Comparison of ENCODE assay signal across 18 cellular contexts in the genomic region with DNA sequence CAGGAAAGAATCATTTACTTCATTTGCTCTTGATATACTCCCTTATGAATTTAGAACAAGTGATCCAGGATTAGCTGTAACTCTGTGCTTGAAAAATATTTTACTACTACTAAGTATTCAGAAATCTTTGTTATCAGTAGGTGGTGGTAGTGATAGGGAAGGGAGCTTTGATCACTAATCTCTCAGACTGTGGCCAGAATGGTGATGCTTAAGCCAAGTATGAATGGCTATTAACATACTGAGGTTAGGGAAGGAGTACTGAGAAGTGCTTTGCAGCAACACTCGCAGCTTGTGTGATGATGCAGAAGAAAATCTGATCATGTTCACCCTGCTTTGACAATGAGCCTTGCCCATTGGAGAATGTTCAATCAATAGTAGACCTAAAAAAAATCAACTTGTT. TPM values are rescaled to one million over a fixed set of nuclear protein-coding genes. Genes with fewer than 3 reads are reported as not detected.
DNase-seq lines count a peak whose midpoint lies in the region; ATAC-seq and TF ChIP-seq lines count a peak whose summit lies in the region.
"Had no signal": no experiment of that assay in that cellular context is flagged by ENCODE, and none has a peak within 500 bp of the region (broad histone marks: within the 10 kb centered on the region; RNA-seq: fewer than 3 reads in every experiment).

No MANE protein-coding gene starts in this region.

- no peaks in the 10 kb centered on the region for H3K27me3 Mint-ChIP-seq in activated T-cell treated with anti-CD3 and anti-CD28 coated beads, Interleukin-2, amount 50 U/mL, for 72 hours (ENCODE audit: low read depth)
- no peaks in the 10 kb centered on the region for H3K27me3 Mint-ChIP-seq in activated T-cell treated with anti-CD3 and anti-CD28 coated beads, Interleukin-2, amount 50 U/mL, for 4 hours (ENCODE audit: low read depth)
- H3K27me3 Mint-ChIP-seq in naive thymus-derived CD4-positive, alpha-beta T cell = no peaks in the 10 kb centered on the region

- 79 to 86% methylated on average over 1 of the region's 1 CpG for WGBS in body of pancreas, 2 donors

- H3K27me3 ChIP-seq in naive thymus-derived CD4-positive, alpha-beta T cell (ENCODE audit: control insufficient read depth in 2 of 2, insufficient read depth in 2 of 2, low read length in 2 of 2) = no peaks in the 10 kb centered on the region
- H3K27me3 ChIP-seq in subcutaneous abdominal adipose tissue (ENCODE audit: control insufficient read depth in 5 of 5, insufficient read depth in 4 of 5, low read length in 5 of 5) = no peaks in the 10 kb centered on the region
- H3K27me3 ChIP-seq in body of pancreas = no peaks in the 10 kb centered on the region
- H3K27me3 ChIP-seq: stomach, uterus had no signal

- no peaks in the 10 kb centered on the region for H3K4me1 ChIP-seq in naive thymus-derived CD4-positive, alpha-beta T cell (ENCODE audit: control insufficient read depth in 2 of 2, insufficient read depth in 2 of 2, low read length in 2 of 2)
- H3K4me1 ChIP-seq in subcutaneous abdominal adipose tissue (ENCODE audit: control insufficient read depth in 5 of 5, insufficient read depth in 5 of 5, low read length in 5 of 5) = peaks cover 14 to 63% (median 47%) of the 10 kb centered on the region in 5 donors
- no peaks in the 10 kb centered on the region for H3K4me1 ChIP-seq in body of pancreas
- H3K4me1 ChIP-seq: uterus had no signal

- no peak for ATAC-seq in activated T-cell treated with anti-CD3 and anti-CD28 coated beads, Interleukin-2, amount 50 U/mL, for 72 hours (replicated peaks in 1 of 2)
- no peak for ATAC-seq in activated T-cell treated with anti-CD3 and anti-CD28 coated beads, Interleukin-2, amount 50 U/mL, for 4 hours
- ATAC-seq in naive thymus-derived CD4-positive, alpha-beta T cell = no peak
- ATAC-seq in body of pancreas = no peak
- ATAC-seq: esophagus mucosa had no signal

- no peak for TF ChIP-seq CTCF in body of pancreas (IDR thresholded peaks at IDR 0.05)
- no peak for TF ChIP-seq CTCF in RWPE1 (conservative IDR thresholded peaks at IDR 0.05; ENCODE audit: low read depth)

- H3K4me3 Mint-ChIP-seq in activated T-cell treated with anti-CD3 and anti-CD28 coated beads, Interleukin-2, amount 50 U/mL, for 72 hours = no peak overlapping the region
- H3K4me3 Mint-ChIP-seq in activated T-cell treated with anti-CD3 and anti-CD28 coated beads, Interleukin-2, amount 50 U/mL, for 4 hours = no peak overlapping the region
- no peak overlapping the region for H3K4me3 Mint-ChIP-seq in naive thymus-derived CD4-positive, alpha-beta T cell
- H3K4me3 Mint-ChIP-seq: activated T-helper 1 cell treated with anti-CD3 and anti-CD28 coated beads, Interleukin-12 subunit alpha, Interleukin-12 subunit beta, Interleukin-2, Interleukin-4 antibody, amounts not matched to agents 30 ng/mL and 10 ng/mL and 1 ng/mL, durations not matched to agents 14 hours and 24 hours and 36 hours had no signal

- H3K9ac ChIP-seq in subcutaneous abdominal adipose tissue (ENCODE audit: low read length in 5 of 5) = peak overlapping the region in 1 of 5 donors; percentile 19

- POLR2A ChIA-PET in naive thymus-derived CD4-positive, alpha-beta T cell (lab: Charles Lee) = no interaction called here
- POLR2A ChIA-PET in RWPE1 (lab: Yijun Ruan, JAX; ENCODE audit: low non-redundant PET) = no interaction called here

- no peak for DNase-seq in activated T-cell treated with anti-CD3 and anti-CD28 coated beads, Interleukin-2, amount 50 U/mL, for 72 hours
- no peak for DNase-seq in activated T-cell treated with anti-CD3 and anti-CD28 coated beads, Interleukin-2, amount 50 U/mL, for 4 hours
- DNase-seq in astrocyte of the hippocampus (ENCODE audit: low read depth, low spot score) (peak; percentile 60), body of pancreas (no peak), COLO668 (lab: John Stamatoyannopoulos, UW; ENCODE audit: unreplicated experiment) (no peak), RWPE1 (ENCODE audit: low spot score) (no peak)
- no peak for DNase-seq in naive thymus-derived CD4-positive, alpha-beta T cell
- DNase-seq: activated CD4-positive, CD25-positive, alpha-beta regulatory T cell; caudate nucleus; H7; left ventricle myocardium superior; NCI-H146; NCI-H2171 treated with DMSO at 0.1 percent for 48 hours; stomach; uterus had no signal

- H3K27ac Mint-ChIP-seq in activated T-cell treated with anti-CD3 and anti-CD28 coated beads, Interleukin-2, amount 50 U/mL, for 72 hours = peak overlapping the region; percentile 78
- peak overlapping the region in 5 of 9 donors; percentile 2 to 56 (median 36) for H3K27ac Mint-ChIP-seq in naive thymus-derived CD4-positive, alpha-beta T cell
- H3K27ac Mint-ChIP-seq: activated T-helper 1 cell treated with anti-CD3 and anti-CD28 coated beads, Interleukin-12 subunit alpha, Interleukin-12 subunit beta, Interleukin-2, Interleukin-4 antibody, amounts not matched to agents 30 ng/mL and 10 ng/mL and 1 ng/mL, durations not matched to agents 14 hours and 24 hours and 36 hours had no signal

- H3K4me1 Mint-ChIP-seq in activated T-cell treated with anti-CD3 and anti-CD28 coated beads, Interleukin-2, amount 50 U/mL, for 72 hours (ENCODE audit: low read depth) = peaks cover 32% of the 10 kb centered on the region
- peaks cover 2% of the 10 kb centered on the region for H3K4me1 Mint-ChIP-seq in activated T-cell treated with anti-CD3 and anti-CD28 coated beads, Interleukin-2, amount 50 U/mL, for 4 hours (ENCODE audit: low read depth)
- H3K4me1 Mint-ChIP-seq in naive thymus-derived CD4-positive, alpha-beta T cell = peaks cover 0 to 12% (median 5%) of the 10 kb centered on the region in 7 donors

- H3K4me3 ChIP-seq in naive thymus-derived CD4-positive, alpha-beta T cell (ENCODE audit: low read length) = no peak overlapping the region
- H3K4me3 ChIP-seq in subcutaneous abdominal adipose tissue (ENCODE audit: low read depth in 1 of 5, low read length in 5 of 5) = no peak overlapping the region
- no peak overlapping the region for H3K4me3 ChIP-seq in body of pancreas
- H3K4me3 ChIP-seq: stomach, uterus had no signal

- peaks cover 7 to 27% of the 10 kb centered on the region in 2 donors for H3K36me3 Mint-ChIP-seq in activated T-cell treated with anti-CD3 and anti-CD28 coated beads, Interleukin-2, amount 50 U/mL, for 72 hours (ENCODE audit: insufficient read depth in 2 of 2)
- H3K36me3 Mint-ChIP-seq in activated T-cell treated with anti-CD3 and anti-CD28 coated beads, Interleukin-2, amount 50 U/mL, for 4 hours (ENCODE audit: insufficient read depth) = peaks cover 46% of the 10 kb centered on the region
- peaks cover 11 to 53% (median 41%) of the 10 kb centered on the region in 5 donors for H3K36me3 Mint-ChIP-seq in naive thymus-derived CD4-positive, alpha-beta T cell

- H3K27ac ChIP-seq in naive thymus-derived CD4-positive, alpha-beta T cell (ENCODE audit: low read depth, low read length) = no peak overlapping the region
- H3K27ac ChIP-seq in subcutaneous abdominal adipose tissue (ENCODE audit: low read depth, low read length) = peak overlapping the region; percentile 63
- no peak overlapping the region for H3K27ac ChIP-seq in body of pancreas
- H3K27ac ChIP-seq in RWPE1 = no peak overlapping the region
- H3K27ac ChIP-seq: uterus had no signal

- no peaks in the 10 kb centered on the region for H3K9me3 Mint-ChIP-seq in activated T-cell treated with anti-CD3 and anti-CD28 coated beads, Interleukin-2, amount 50 U/mL, for 72 hours
- no peaks in the 10 kb centered on the region for H3K9me3 Mint-ChIP-seq in activated T-cell treated with anti-CD3 and anti-CD28 coated beads, Interleukin-2, amount 50 U/mL, for 4 hours
- H3K9me3 Mint-ChIP-seq in naive thymus-derived CD4-positive, alpha-beta T cell = no peaks in the 10 kb centered on the region
- H3K9me3 Mint-ChIP-seq: activated T-helper 1 cell treated with anti-CD3 and anti-CD28 coated beads, Interleukin-12 subunit alpha, Interleukin-12 subunit beta, Interleukin-2, Interleukin-4 antibody, amounts not matched to agents 30 ng/mL and 10 ng/mL and 1 ng/mL, durations not matched to agents 14 hours and 24 hours and 36 hours had no signal

- intact Hi-C loops in naive thymus-derived CD4-positive, alpha-beta T cell (cut with micrococcal nuclease) = no loop called here
- intact Hi-C loops in body of pancreas (cut with DNase I) = no loop called here

- peaks cover 6 to 87% (median 11%) of the 10 kb centered on the region in 3 experiments for H3K36me3 ChIP-seq in naive thymus-derived CD4-positive, alpha-beta T cell (ENCODE audit: control insufficient read depth in 2 of 3, insufficient read depth in 3 of 3, low read length in 3 of 3)
- H3K36me3 ChIP-seq in subcutaneous abdominal adipose tissue (ENCODE audit: control insufficient read depth in 5 of 5, insufficient read depth in 5 of 5, low read length in 5 of 5) (peaks cover 42 to 83% (median 76%) of the 10 kb centered on the region in 5 donors), body of pancreas (replicated peaks in 1 of 2; ENCODE audit: insufficient read depth in 1 of 2, low read depth in 2 of 2) (peaks cover 4 to 30% of the 10 kb centered on the region in 2 donors)
- H3K36me3 ChIP-seq: uterus had no signal

- H3K9me3 ChIP-seq in naive thymus-derived CD4-positive, alpha-beta T cell (ENCODE audit: control insufficient read depth in 2 of 3, low read length in 3 of 3) = no peaks in the 10 kb centered on the region
- H3K9me3 ChIP-seq in subcutaneous abdominal adipose tissue (ENCODE audit: control insufficient read depth in 5 of 5, low read length in 5 of 5) = no peaks in the 10 kb centered on the region
- no peaks in the 10 kb centered on the region for H3K9me3 ChIP-seq in body of pancreas
- H3K9me3 ChIP-seq: stomach, uterus had no signal

- no peak for TF ChIP-seq POLR2A in body of pancreas (IDR thresholded peaks at IDR 0.05)

- CTCF ChIA-PET in naive thymus-derived CD4-positive, alpha-beta T cell (lab: Charles Lee) = interaction anchor here (1.0 kb wide), 1 partner anchor 17 kb away, joined by 3 read pairs; no protein-coding TSS in a partner anchor
- CTCF ChIA-PET in RWPE1 (lab: Yijun Ruan, JAX) = no interaction called here

RNA-seq across cellular contexts. Expression of a gene that starts 29.3 kb away (rescaled TPM):
- 10 to 100 TPM; 49.2 to 50.4 TPM for total RNA-seq in activated T-cell treated with anti-CD3 and anti-CD28 coated beads, Interleukin-2, amount 50 U/mL, for 72 hours
- 10 to 100 TPM; 49.8 to 56.7 (median 52.5) TPM for total RNA-seq in activated T-cell treated with anti-CD3 and anti-CD28 coated beads, Interleukin-2, amount 50 U/mL, for 4 hours
- 10 to 100 TPM; 21.8 to 49.3 (median 31.3) TPM for total RNA-seq in naive thymus-derived CD4-positive, alpha-beta T cell
- 10 to 100 TPM; 24.8 to 34.5 TPM for polyA plus RNA-seq in naive thymus-derived CD4-positive, alpha-beta T cell
- total RNA-seq in body of pancreas = 10 to 100 TPM in 1 of 2 donors, 1 to 10 TPM in 1; 7.9 to 17.1 TPM

RNA-seq across cellular contexts. Expression of a gene that starts 29.7 kb away (rescaled TPM):
- 10 to 100 TPM; 56.2 to 60.0 TPM for total RNA-seq in activated T-cell treated with anti-CD3 and anti-CD28 coated beads, Interleukin-2, amount 50 U/mL, for 72 hours
- total RNA-seq in activated T-cell treated with anti-CD3 and anti-CD28 coated beads, Interleukin-2, amount 50 U/mL, for 4 hours = 10 to 100 TPM; 49.7 to 56.8 (median 56.2) TPM
- 10 to 100 TPM; 20.7 to 32.6 (median 25.0) TPM for total RNA-seq in naive thymus-derived CD4-positive, alpha-beta T cell
- 10 to 100 TPM; 37.1 to 43.8 TPM for polyA plus RNA-seq in naive thymus-derived CD4-positive, alpha-beta T cell
- 10 to 100 TPM; 12.9 to 18.7 TPM for total RNA-seq in body of pancreas
